Comparison of ENCODE assay signal across 9 cellular contexts in genomic region chr1:11907275-11908138, GRCh38. TPM values are rescaled to one million over a fixed set of nuclear protein-coding genes. Genes with fewer than 3 reads are reported as not detected.
DNase-seq lines count a peak whose midpoint lies in the region; ATAC-seq and TF ChIP-seq lines count a peak whose summit lies in the region.
"Had no signal": no experiment of that assay in that cellular context is flagged by ENCODE, and none has a peak within 500 bp of the region (broad histone marks: within the 10 kb centered on the region; RNA-seq: fewer than 3 reads in every experiment).

No MANE protein-coding gene starts in this region.

- peak; percentile 66 to 87 for TF ChIP-seq CTCF in left lung (IDR thresholded peaks at IDR 0.05)

- no peaks in the 10 kb centered on the region for H4K20me1 ChIP-seq in BLaER1

- ATAC-seq in GM19351 (IDR thresholded peaks at IDR 0.05; ENCODE audit: unreplicated experiment), result peak; percentile 53
- ATAC-seq in HG03558 (IDR thresholded peaks at IDR 0.05; ENCODE audit: extremely low read depth, unreplicated experiment), result peak; percentile 20
- peak; percentile 88 for ATAC-seq in left lung

- peak overlapping the region; percentile 98 for H3K9ac ChIP-seq in BLaER1

- no peaks in the 10 kb centered on the region for H3K27me3 ChIP-seq in BLaER1
- no peaks in the 10 kb centered on the region for H3K27me3 ChIP-seq in left lung

- H3K4me3 ChIP-seq in BLaER1, result peak overlapping the region; percentile 69; the same call in 1 of the 2 replicates
- peak overlapping the region in 1 of 2 donors; percentile 58 for H3K4me3 ChIP-seq in left lung

- H3K27ac ChIP-seq in BLaER1 (peak overlapping the region; percentile 99), left lung (peak overlapping the region; percentile 97 to 98)

- H3K4me1 ChIP-seq in BLaER1, result peaks cover 33% of the 10 kb centered on the region
- H3K4me1 ChIP-seq in left lung, result peaks cover 0 to 15% of the 10 kb centered on the region in 2 donors

- no peaks in the 10 kb centered on the region for H3K9me3 ChIP-seq in BLaER1
- H3K9me3 ChIP-seq in left lung, result no peaks in the 10 kb centered on the region

- DNase-seq in NCI-H69 (lab: John Stamatoyannopoulos, UW) (peak; percentile 94), dedifferentiated amniotic fluid mesenchymal stem cell (ENCODE audit: extremely low spot score) (peak; percentile 92), left lung (peak; percentile 91 to 93)
- DNase-seq in activated CD4-positive, alpha-beta T cell treated with anti-CD3 and anti-CD28 coated beads, Interleukin-2, amount 50 U/mL, for 24 hours (ENCODE audit: low read depth in 1 of 2, low spot score in 1 of 2), result peak; percentile 69 to 85
- peak; percentile 81 to 89 for DNase-seq in stimulated activated CD4-positive, alpha-beta T cell treated with anti-CD3 and anti-CD28 coated beads, Interleukin-2, amount 100 ng/mL, for 24 hours

- intact Hi-C loops in left lung (cut with DNase I), result loop anchor here in 1 of 2 donors (10.0 kb wide), 1 partner anchor 57 kb away; no protein-coding TSS in a partner anchor

- H3K4me2 ChIP-seq in BLaER1, result peak overlapping the region; percentile 88

- H3K36me3 ChIP-seq in BLaER1 (no peaks in the 10 kb centered on the region), left lung (no peaks in the 10 kb centered on the region)

RNA-seq across cellular contexts. Expression of gene KIAA2013, which starts 18.7 kb away (rescaled TPM):
- total RNA-seq in left lung, result 10 to 100 TPM; 42.9 to 43.3 TPM

RNA-seq across cellular contexts. Expression of gene PLOD1, which starts 27.0 kb away (rescaled TPM):
- 100 to 1,000 TPM; 114 to 159 TPM for total RNA-seq in left lung

RNA-seq across cellular contexts. Expression of gene NPPB, which starts 48.8 kb away (rescaled TPM):
- not detected for total RNA-seq in left lung
- total RNA-seq: activated CD8-positive, alpha-beta memory T cell treated with anti-CD3 and anti-CD28 coated beads for 36 hours had no signal

RNA-seq across cellular contexts. Expression of gene NPPA, which starts 59.9 kb away (rescaled TPM):
- 1 to 10 TPM; 1.6 to 2.7 TPM for total RNA-seq in left lung
- total RNA-seq: activated CD8-positive, alpha-beta memory T cell treated with anti-CD3 and anti-CD28 coated beads for 36 hours had no signal

Comparison
In these comparisons a context has a peak if more than half of its experiments do, and no peak if none do; other contexts are left out.
1. ATAC-seq: peak in every context shown above with its lines; median percentile 88 in left lung; 53 in GM19351; 20 in HG03558.